ENCODE assay signal across 9 cellular contexts in the genomic region with DNA sequence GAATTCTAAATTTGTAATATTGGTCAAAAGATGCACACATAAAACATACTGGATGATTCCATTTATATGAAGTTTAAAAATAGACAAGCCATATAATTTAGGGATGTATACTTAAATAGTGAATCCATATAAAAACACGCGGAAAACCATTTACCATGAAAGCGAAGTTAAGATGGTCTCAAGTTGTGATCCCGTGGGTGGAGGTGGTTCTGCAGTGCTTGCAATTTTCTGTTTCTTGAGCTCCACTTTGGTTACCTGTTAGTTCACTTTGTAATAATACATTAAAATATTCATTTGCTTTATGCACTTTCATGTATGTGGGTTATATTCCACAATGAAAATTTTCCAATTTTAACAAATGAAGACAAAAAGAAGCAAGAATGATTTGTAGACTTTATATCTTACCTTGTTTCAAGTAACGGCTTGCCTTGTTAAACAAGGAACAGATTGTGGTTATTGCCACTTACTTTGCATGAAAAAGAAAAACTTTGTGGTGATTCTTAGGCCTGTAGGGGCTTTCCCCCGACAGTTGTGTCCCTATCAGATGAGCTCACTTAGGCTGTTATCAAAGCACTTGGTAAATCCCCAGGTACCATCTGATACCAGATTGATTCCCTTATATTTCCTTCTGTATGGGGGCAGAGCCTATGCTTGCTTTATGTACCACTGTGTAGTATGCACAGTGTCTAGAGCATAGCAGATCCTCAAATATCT.
DNase-seq lines count a peak whose midpoint lies in the region; ATAC-seq and TF ChIP-seq lines count a peak whose summit lies in the region.
"Had no signal": no experiment of that assay in that cellular context is flagged by ENCODE, and none has a peak within 500 bp of the region (broad histone marks: within the 10 kb centered on the region; RNA-seq: fewer than 3 reads in every experiment).

No MANE protein-coding gene starts in this region.

- no peaks in the 10 kb centered on the region for H3K9me3 Mint-ChIP-seq in stimulated activated effector memory CD8-positive, alpha-beta T cell treated with anti-CD3 and anti-CD28 coated beads, Interleukin-12 subunit alpha, Interleukin-12 subunit beta, amount 100 ng/mL, for 72 hours

- no peaks in the 10 kb centered on the region for H3K36me3 Mint-ChIP-seq in stimulated activated effector memory CD8-positive, alpha-beta T cell treated with anti-CD3 and anti-CD28 coated beads, Interleukin-12 subunit alpha, Interleukin-12 subunit beta, amount 100 ng/mL, for 72 hours

- no peak overlapping the region for H3K4me3 Mint-ChIP-seq in stimulated activated effector memory CD8-positive, alpha-beta T cell treated with anti-CD3 and anti-CD28 coated beads, Interleukin-12 subunit alpha, Interleukin-12 subunit beta, amount 100 ng/mL, for 72 hours

- peak; percentile 100 for ATAC-seq in HG02588 (IDR thresholded peaks at IDR 0.05; ENCODE audit: unreplicated experiment)
- ATAC-seq in HG03575 (IDR thresholded peaks at IDR 0.05; ENCODE audit: extremely low read depth, insufficient number of reproducible peaks, low FRiP score, unreplicated experiment): peak; percentile 99
- peak; percentile 98 for ATAC-seq in stimulated activated effector memory CD8-positive, alpha-beta T cell treated with anti-CD3 and anti-CD28 coated beads, Interleukin-12 subunit alpha, Interleukin-12 subunit beta, amount 100 ng/mL, for 72 hours
- ATAC-seq: HCT116 had no signal

- no peak overlapping the region for H3K27ac Mint-ChIP-seq in stimulated activated effector memory CD8-positive, alpha-beta T cell treated with anti-CD3 and anti-CD28 coated beads, Interleukin-12 subunit alpha, Interleukin-12 subunit beta, amount 100 ng/mL, for 72 hours

- TF ChIP-seq POLR2A in erythroblast (IDR thresholded peaks at IDR 0.05; ENCODE audit: low read length): no peak

- DNase-seq in activated naive CD4-positive, alpha-beta T cell treated with anti-CD3 and anti-CD28 coated beads, Interleukin-2, amount 50 U/mL, for 16 hours: peak; percentile 24
- no peak for DNase-seq in activated naive CD4-positive, alpha-beta T cell (lab: John Stamatoyannopoulos, UW)
- no peak for DNase-seq in stimulated activated effector memory CD8-positive, alpha-beta T cell treated with anti-CD3 and anti-CD28 coated beads, Interleukin-12 subunit alpha, Interleukin-12 subunit beta, amount 100 ng/mL, for 72 hours (ENCODE audit: low spot score in 2 of 2)
- DNase-seq in NCI-H524 treated with DMSO at 0.1 percent for 48 hours (lab: John Stamatoyannopoulos, UW): no peak
- DNase-seq in NCI-H2029 (lab: John Stamatoyannopoulos, UW): no peak
- DNase-seq in erythroblast (lab: John Stamatoyannopoulos, UW): no peak

- H3K4me1 Mint-ChIP-seq in stimulated activated effector memory CD8-positive, alpha-beta T cell treated with anti-CD3 and anti-CD28 coated beads, Interleukin-12 subunit alpha, Interleukin-12 subunit beta, amount 100 ng/mL, for 72 hours: peaks cover 6% of the 10 kb centered on the region
